Comparison of ENCODE assay signal across 8 cellular contexts in the genomic region with DNA sequence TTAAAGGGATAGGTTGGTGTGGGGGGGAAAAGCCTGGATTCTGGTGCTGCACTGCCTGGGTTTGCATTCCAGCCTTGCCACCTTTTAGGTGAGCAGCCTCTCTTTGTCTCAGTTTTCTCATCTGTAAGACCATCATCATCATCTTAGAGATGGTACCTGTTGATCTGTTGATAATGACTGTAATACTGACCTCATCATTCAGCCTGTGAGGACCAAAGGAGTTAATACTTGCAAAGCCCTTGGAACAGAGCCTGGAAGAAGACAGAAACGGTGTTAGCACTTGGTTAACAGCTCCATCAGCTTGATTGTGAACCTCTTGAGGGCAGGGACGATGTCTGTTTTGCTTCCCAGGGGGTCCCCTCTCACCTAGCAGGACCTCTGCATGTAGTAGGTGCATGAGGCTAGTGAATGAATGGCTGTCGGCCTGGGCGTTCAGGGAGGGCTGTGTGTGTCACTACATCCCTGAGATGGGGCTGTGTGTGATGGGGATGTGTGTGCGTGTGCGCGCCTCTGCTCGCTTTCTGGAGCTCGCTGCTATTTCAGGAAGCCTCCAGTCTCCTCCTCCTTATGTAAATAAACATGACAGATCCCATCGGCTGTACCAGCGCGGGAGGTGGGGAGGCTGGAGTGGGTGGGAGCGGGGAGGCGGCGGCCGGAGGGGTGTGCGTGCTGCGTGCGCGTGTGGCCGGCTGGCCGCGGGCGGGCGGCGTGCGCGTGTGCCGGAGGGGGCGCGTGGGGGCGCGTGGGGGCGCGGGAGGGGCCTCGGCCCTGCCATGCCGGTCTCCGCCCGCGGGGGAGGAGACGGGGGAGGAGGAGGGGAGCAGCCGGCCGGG.
A peak's percentile ranks its signal among the peaks of the same experiment; 100 is the strongest.
DNase-seq lines count a peak whose midpoint lies in the region; FAIRE-seq and TF ChIP-seq lines count a peak whose summit lies in the region.

No MANE protein-coding gene starts in this region.

- H3K4me1 ChIP-seq in BLaER1, result peaks cover 89% of the 10 kb centered on the region
- H3K4me1 ChIP-seq in keratinocyte (ENCODE audit: control insufficient read depth, extremely low read depth, insufficient read depth, low read length), result no peaks in the 10 kb centered on the region

- FAIRE-seq in keratinocyte (lab: Jason Lieb, UNC), result no peak

- no peak overlapping the region for H2AFZ ChIP-seq in keratinocyte (ENCODE audit: control insufficient read depth, low read length)

- H3K36me3 ChIP-seq in BLaER1 (no peaks in the 10 kb centered on the region), keratinocyte (ENCODE audit: control insufficient read depth in 2 of 2, extremely low read depth in 1 of 2, insufficient read depth in 2 of 2, low read length in 2 of 2) (no peaks in the 10 kb centered on the region)

- H3K4me3 ChIP-seq in BLaER1, result peak overlapping the region; percentile 62
- H3K4me3 ChIP-seq in HL-60 (replicated peaks; ENCODE audit: insufficient read depth, low read length), result peak overlapping the region; percentile 34
- peak overlapping the region; percentile 27 to 48 (median 34) for H3K4me3 ChIP-seq in keratinocyte (ENCODE audit: control insufficient read depth in 2 of 3, extremely low read depth in 1 of 3, insufficient read depth in 2 of 3, low read depth in 1 of 3, low read length in 3 of 3)

- H3K79me2 ChIP-seq in keratinocyte (ENCODE audit: control insufficient read depth, insufficient read depth, low read length), result no peaks in the 10 kb centered on the region

- H3K27ac ChIP-seq in BLaER1 (no peak overlapping the region), HL-60 (replicated peaks) (no peak overlapping the region), caudate nucleus (ENCODE audit: low read depth, low read length) (peak overlapping the region; percentile 58), keratinocyte (ENCODE audit: control insufficient read depth, insufficient read depth, low read length) (no peak overlapping the region)

- H3K9ac ChIP-seq in BLaER1, result peak overlapping the region; percentile 53; the same call in 1 of the 2 replicates
- no peak overlapping the region for H3K9ac ChIP-seq in keratinocyte (ENCODE audit: control insufficient read depth, extremely low read depth, insufficient read depth, low read length)

- H3K27me3 ChIP-seq in BLaER1, result peaks cover 31% of the 10 kb centered on the region
- peaks cover 20% of the 10 kb centered on the region for H3K27me3 ChIP-seq in HL-60 (ENCODE audit: insufficient read depth, poor library complexity, severe bottlenecking)
- peaks cover 60% of the 10 kb centered on the region for H3K27me3 ChIP-seq in keratinocyte (ENCODE audit: control insufficient read depth, extremely low read depth, insufficient read depth, low read length)

- dilution Hi-C loops in keratinocyte (cut with MboI; ENCODE audit: extremely low pct_ligation_motif_present, low sequenced_read_pairs), result no loop called here

- TF ChIP-seq CTCF in HL-60 (IDR thresholded peaks at IDR 0.05; ENCODE audit: insufficient read depth, low read length) (no peak), keratinocyte (optimal IDR thresholded peaks at IDR 0.05 in 1 of 3, IDR thresholded peaks at IDR 0.05 in 1 of 3, conservative IDR thresholded peaks at IDR 0.05 in 1 of 3; ENCODE audit: extremely low read depth in 1 of 3, insufficient read depth in 2 of 3, low read length in 3 of 3) (no peak)

- no peaks in the 10 kb centered on the region for H3K9me1 ChIP-seq in keratinocyte (ENCODE audit: control insufficient read depth, extremely low read depth, insufficient read depth, low read length)

- DNase-seq in HL-60 (ENCODE audit: low read depth in 1 of 2, low spot score in 1 of 2) (peak; percentile 12 to 28), SHP77 (lab: John Stamatoyannopoulos, UW) (peak; percentile 78 to 91), caudate nucleus (lab: John Stamatoyannopoulos, UW) (peak in 40 of 61 donors; percentile 16 to 82 (median 42)), keratinocyte (ENCODE audit: low read depth, low spot score) (peak; percentile 7), inferior parietal cortex (ENCODE audit: extremely low spot score) (no peak)
- DNase-seq in stimulated activated CD4-positive, alpha-beta T cell treated with anti-CD3 and anti-CD28 coated beads, Interleukin-2, amount 100 ng/mL, for 24 hours, result peak; percentile 24
- DNase-seq in activated CD8-positive, alpha-beta memory T cell treated with anti-CD3 and anti-CD28 coated beads, Interleukin-2, amount 50 U/mL, for 48 hours, result no peak

- H3K4me2 ChIP-seq in BLaER1 (peak overlapping the region; percentile 94), keratinocyte (ENCODE audit: control insufficient read depth, extremely low read depth, insufficient read depth, low read depth, low read length) (peak overlapping the region; percentile 45)

- no peaks in the 10 kb centered on the region for H3K9me3 ChIP-seq in BLaER1
- H3K9me3 ChIP-seq in keratinocyte (ENCODE audit: control insufficient read depth, low read depth, low read length), result no peaks in the 10 kb centered on the region

- H4K20me1 ChIP-seq in BLaER1, result peaks cover 12% of the 10 kb centered on the region
- no peaks in the 10 kb centered on the region for H4K20me1 ChIP-seq in keratinocyte (ENCODE audit: control insufficient read depth, extremely low read depth, insufficient read depth, low read length)

Comparison
In these comparisons a context has a peak if more than half of its experiments do, and no peak if none do; other contexts are left out.
1. DNase-seq: peak in HL-60 (2 of 2), SHP77 (2 of 2), caudate nucleus (40 of 61), keratinocyte (single experiment) and stimulated activated CD4-positive, alpha-beta T cell treated with anti-CD3 and anti-CD28 coated beads, Interleukin-2, amount 100 ng/mL, for 24 hours (2 of 2); none in activated CD8-positive, alpha-beta memory T cell treated with anti-CD3 and anti-CD28 coated beads, Interleukin-2, amount 50 U/mL, for 48 hours (single experiment) and inferior parietal cortex (single experiment).
2. Peak in every context shown above with its lines, with median percentiles within 50 percentile points of each other: H3K4me3 ChIP-seq.